In genomic region chr16:81456523-81457325, GRCh38 we compare ENCODE assay signal across 1 cellular context.
TF ChIP-seq lines count a peak whose summit lies in the region.

No MANE protein-coding gene starts in this region.

TF ChIP-seq in HepG2, 621 proteins besides CTCF, POLR2A, EP300 and RAD21 (continued from another document and continues in another):
- TF ChIP-seq POLR2AphosphoS2 (IDR thresholded peaks at IDR 0.05; ENCODE audit: low read depth, low read length): no peak
- TF ChIP-seq ZNF326 (CRISPR knock-in tag; IDR thresholded peaks at IDR 0.05; ENCODE audit: borderline replicate concordance): no peak
- no peak for TF ChIP-seq ZNF20 (CRISPR knock-in tag; IDR thresholded peaks at IDR 0.05)
- TF ChIP-seq ZBTB1 (CRISPR knock-in tag; IDR thresholded peaks at IDR 0.05; ENCODE audit: borderline replicate concordance): no peak
- peak; percentile 70 for TF ChIP-seq HNF1B (CRISPR knock-in tag; IDR thresholded peaks at IDR 0.05)
- no peak for TF ChIP-seq ATF4 (CRISPR knock-in tag; IDR thresholded peaks at IDR 0.05)
- TF ChIP-seq HBP1 (CRISPR knock-in tag; IDR thresholded peaks at IDR 0.05; ENCODE audit: low read depth): no peak
- TF ChIP-seq SALL2 (CRISPR knock-in tag; IDR thresholded peaks at IDR 0.05): no peak
- no peak for TF ChIP-seq TBP (CRISPR knock-in tag; IDR thresholded peaks at IDR 0.05)
- TF ChIP-seq FOXA3 (CRISPR knock-in tag; IDR thresholded peaks at IDR 0.05): peak; percentile 78
- TF ChIP-seq AKAP8 (CRISPR knock-in tag; IDR thresholded peaks at IDR 0.05): peak; percentile 78
- no peak for TF ChIP-seq ATM (IDR thresholded peaks at IDR 0.05; ENCODE audit: borderline replicate concordance)
- TF ChIP-seq ZNF746 (CRISPR knock-in tag; IDR thresholded peaks at IDR 0.05): peak; percentile 99
- TF ChIP-seq ZBTB8A (CRISPR knock-in tag; IDR thresholded peaks at IDR 0.05; ENCODE audit: borderline replicate concordance, low read depth): no peak
- no peak; the same call in none of the 2 replicates for TF ChIP-seq ZSCAN30 (CRISPR knock-in tag; IDR thresholded peaks at IDR 0.05)
- TF ChIP-seq ZNF180 (CRISPR knock-in tag; IDR thresholded peaks at IDR 0.05; ENCODE audit: borderline replicate concordance, low read depth): no peak
- peak; percentile 46 for TF ChIP-seq ZEB1 (IDR thresholded peaks at IDR 0.05; ENCODE audit: insufficient replicate concordance, low read depth)
- no peak for TF ChIP-seq ZFP62 (CRISPR knock-in tag; IDR thresholded peaks at IDR 0.05)
- TF ChIP-seq ARID3A (IDR thresholded peaks at IDR 0.05; ENCODE audit: low read depth, low read length): no peak; the same call in 1 of the 2 replicates
- TF ChIP-seq RCOR2 (CRISPR knock-in tag; IDR thresholded peaks at IDR 0.05): peak; percentile 57; the same call in 1 of the 2 replicates
- TF ChIP-seq ZNF883 (CRISPR knock-in tag; IDR thresholded peaks at IDR 0.05; ENCODE audit: not compliant biosample characterization): peak; percentile 41
- TF ChIP-seq KAT2B (IDR thresholded peaks at IDR 0.05; ENCODE audit: borderline replicate concordance, low read depth, low read length): no peak
- TF ChIP-seq ZBTB10 (CRISPR knock-in tag; IDR thresholded peaks at IDR 0.05; ENCODE audit: borderline replicate concordance): peak; percentile 91; the same call in 1 of the 2 replicates
- no peak for TF ChIP-seq ZNF430 (CRISPR knock-in tag; IDR thresholded peaks at IDR 0.05)
- TF ChIP-seq SMAD1 (CRISPR knock-in tag; IDR thresholded peaks at IDR 0.05; ENCODE audit: borderline replicate concordance, low read depth): no peak
- peak; percentile 97 for TF ChIP-seq PAXIP1 (CRISPR knock-in tag; conservative IDR thresholded peaks at IDR 0.05)
- TF ChIP-seq PRDM4 (CRISPR knock-in tag; IDR thresholded peaks at IDR 0.05; ENCODE audit: borderline replicate concordance): no peak; the same call in 1 of the 2 replicates
- TF ChIP-seq DMAP1 (CRISPR knock-in tag; IDR thresholded peaks at IDR 0.05): peak; percentile 73
- no peak for TF ChIP-seq ZNF512 (CRISPR knock-in tag; IDR thresholded peaks at IDR 0.05)
- TF ChIP-seq KDM5A (IDR thresholded peaks at IDR 0.05; ENCODE audit: borderline replicate concordance, low read length): no peak; the same call in 1 of the 2 replicates
- TF ChIP-seq ZNF570 (CRISPR knock-in tag; IDR thresholded peaks at IDR 0.05; ENCODE audit: borderline replicate concordance): no peak
- TF ChIP-seq ZNF576 (CRISPR knock-in tag; IDR thresholded peaks at IDR 0.05): no peak
- no peak for TF ChIP-seq E2F2 (CRISPR knock-in tag; IDR thresholded peaks at IDR 0.05; ENCODE audit: borderline replicate concordance)
